ENCODE assay signal across 8 cellular contexts in genomic region chr15:45704329-45705249, GRCh38.
DNase-seq lines count a peak whose midpoint lies in the region; ATAC-seq and TF ChIP-seq lines count a peak whose summit lies in the region.

No MANE protein-coding gene starts in this region.

- H3K79me2 ChIP-seq in neural cell (replicated peaks; ENCODE audit: insufficient read depth, low read length), result no peaks in the 10 kb centered on the region

- peak overlapping the region; percentile 3 for H2AFZ ChIP-seq in neural cell (ENCODE audit: low read depth, low read length)

- H3K9ac ChIP-seq in neural cell (ENCODE audit: low read length), result peak overlapping the region; percentile 54

- no peaks in the 10 kb centered on the region for H4K20me1 ChIP-seq in neural cell (ENCODE audit: insufficient read depth)

- no peaks in the 10 kb centered on the region for H3K9me3 Mint-ChIP-seq in activated CD4-positive, alpha-beta T cell treated with anti-CD3 and anti-CD28 coated beads, Interleukin-2, amount 10 ng/mL, durations not matched to agents 7 days and 5 days

- peaks cover 15% of the 10 kb centered on the region for H3K4me1 Mint-ChIP-seq in activated CD4-positive, alpha-beta T cell treated with anti-CD3 and anti-CD28 coated beads, Interleukin-2, amount 10 ng/mL, durations not matched to agents 7 days and 5 days

- H3K4me2 ChIP-seq in neural cell (ENCODE audit: low read length), result no peak overlapping the region

- POLR2A ChIA-PET in activated CD4-positive, alpha-beta T cell treated with anti-CD3 and anti-CD28 coated beads, Interleukin-2, amount 10 ng/mL, durations not matched to agents 7 days and 5 days (lab: Charles Lee), result no interaction called here

- no peak for ATAC-seq in HG03571 (IDR thresholded peaks at IDR 0.05; ENCODE audit: unreplicated experiment)

- H3K27ac Mint-ChIP-seq in activated CD4-positive, alpha-beta T cell treated with anti-CD3 and anti-CD28 coated beads, Interleukin-2, amount 10 ng/mL, durations not matched to agents 7 days and 5 days, result no peak overlapping the region

- TF ChIP-seq RAD21 in neural cell (conservative IDR thresholded peaks at IDR 0.05), result no peak

- peaks cover 20% of the 10 kb centered on the region for H3K27me3 Mint-ChIP-seq in activated CD4-positive, alpha-beta T cell treated with anti-CD3 and anti-CD28 coated beads, Interleukin-2, amount 10 ng/mL, durations not matched to agents 7 days and 5 days

- H3K36me3 Mint-ChIP-seq in activated CD4-positive, alpha-beta T cell treated with anti-CD3 and anti-CD28 coated beads, Interleukin-2, amount 10 ng/mL, durations not matched to agents 7 days and 5 days (ENCODE audit: low read depth), result no peaks in the 10 kb centered on the region

- peak; percentile 46 for DNase-seq in HCEC 1CT
- peak; percentile 9 for DNase-seq in activated CD4-positive, alpha-beta T cell treated with anti-CD3 and anti-CD28 coated beads, Interleukin-2, amount 10 ng/mL, durations not matched to agents 7 days and 5 days
- DNase-seq in esophagus muscularis mucosa (ENCODE audit: extremely low spot score), result no peak
- no peak for DNase-seq in NCI-H510A treated with DMSO at 0.1 percent for 48 hours (lab: John Stamatoyannopoulos, UW)
- no peak for DNase-seq in OCI-M1 (lab: John Stamatoyannopoulos, UW)
- DNase-seq in NCI-H2081 treated with DMSO at 0.1 percent for 48 hours (lab: John Stamatoyannopoulos, UW), result no peak

- CTCF ChIA-PET in activated CD4-positive, alpha-beta T cell treated with anti-CD3 and anti-CD28 coated beads, Interleukin-2, amount 10 ng/mL, durations not matched to agents 7 days and 5 days (lab: Charles Lee), result interaction anchor here (0.7 to 1.3 kb wide), 3 partner anchors 11 to 142 kb away, joined by 3 to 4 read pairs (median 3); no protein-coding TSS in a partner anchor

- 6% methylated on average over 53 of the region's 67 CpGs for WGBS in esophagus muscularis mucosa

- H3K9me3 ChIP-seq in esophagus muscularis mucosa (no peaks in the 10 kb centered on the region), neural cell (ENCODE audit: low read length) (no peaks in the 10 kb centered on the region)

- no peaks in the 10 kb centered on the region for H3F3A ChIP-seq in neural cell (ENCODE audit: insufficient read depth, low read length, poor library complexity, severe bottlenecking)

- H3K27ac ChIP-seq in esophagus muscularis mucosa (replicated peaks in 1 of 4), result peak overlapping the region in 1 of 4 donors; percentile 23
- peak overlapping the region; percentile 28 for H3K27ac ChIP-seq in neural cell (ENCODE audit: low read length)

- peaks cover 0 to 11% (median 0%) of the 10 kb centered on the region in 4 donors for H3K27me3 ChIP-seq in esophagus muscularis mucosa
- peaks cover 5% of the 10 kb centered on the region for H3K27me3 ChIP-seq in neural cell (ENCODE audit: insufficient read depth, low read depth, low read length)

- H3K36me3 ChIP-seq in esophagus muscularis mucosa (no peaks in the 10 kb centered on the region), neural cell (ENCODE audit: insufficient read depth, low read length) (no peaks in the 10 kb centered on the region)

- H3K4me3 ChIP-seq in esophagus muscularis mucosa (peak overlapping the region; percentile 46 to 66 (median 56)), neural cell (ENCODE audit: low read length) (peak overlapping the region; percentile 58)

- no peak for TF ChIP-seq POLR2A in esophagus muscularis mucosa (IDR thresholded peaks at IDR 0.05; ENCODE audit: low read depth)

- TF ChIP-seq EP300 in esophagus muscularis mucosa (IDR thresholded peaks at IDR 0.05) (no peak), neural cell (conservative IDR thresholded peaks at IDR 0.05; ENCODE audit: poor library complexity, severe bottlenecking) (no peak)

- H3K9me2 ChIP-seq in neural cell (ENCODE audit: insufficient read depth, low read length), result no peaks in the 10 kb centered on the region

- peak overlapping the region; percentile 75 for H3K4me3 Mint-ChIP-seq in activated CD4-positive, alpha-beta T cell treated with anti-CD3 and anti-CD28 coated beads, Interleukin-2, amount 10 ng/mL, durations not matched to agents 7 days and 5 days

- peaks cover 0 to 24% (median 18%) of the 10 kb centered on the region in 4 donors for H3K4me1 ChIP-seq in esophagus muscularis mucosa

- TF ChIP-seq CTCF in esophagus muscularis mucosa (IDR thresholded peaks at IDR 0.05), result no peak
- no peak for TF ChIP-seq CTCF in neural cell (IDR thresholded peaks at IDR 0.05; ENCODE audit: poor library complexity, severe bottlenecking)

- intact Hi-C loops in esophagus muscularis mucosa (cut with DNase I), result no loop called here

TF ChIP-seq in neural cell, 6 proteins besides CTCF, POLR2A, EP300 and RAD21:
- no peak for TF ChIP-seq SMC3 (conservative IDR thresholded peaks at IDR 0.05; ENCODE audit: poor library complexity)
- TF ChIP-seq MXI1 (conservative IDR thresholded peaks at IDR 0.05; ENCODE audit: poor library complexity, severe bottlenecking), result no peak
- no peak for TF ChIP-seq POLR2AphosphoS5 (IDR thresholded peaks at IDR 0.05)

Comparison
In these comparisons a context has a peak if more than half of its experiments do, and no peak if none do; other contexts are left out.
1. DNase-seq: peak in HCEC 1CT (single experiment) and activated CD4-positive, alpha-beta T cell treated with anti-CD3 and anti-CD28 coated beads, Interleukin-2, amount 10 ng/mL, durations not matched to agents 7 days and 5 days (single experiment); none in esophagus muscularis mucosa (single experiment), NCI-H510A treated with DMSO at 0.1 percent for 48 hours (single experiment), OCI-M1 (single experiment) and NCI-H2081 treated with DMSO at 0.1 percent for 48 hours (single experiment).